In genomic region chr5:132246806-132247205, GRCh38 we compare ENCODE assay signal across 27 cellular contexts.
"Had no signal": no experiment of that assay in that cellular context is flagged by ENCODE, and none has a peak within 500 bp of the region (broad histone marks: within the 10 kb centered on the region; RNA-seq: fewer than 3 reads in every experiment).

No MANE protein-coding gene starts in this region.

- DNase-seq: stimulated activated CD4-positive, alpha-beta T cell treated with anti-CD3 and anti-CD28 coated beads, Interleukin-2, amount 100 ng/mL, for 48 hours; stimulated activated CD4-positive, alpha-beta T cell treated with anti-CD3 and anti-CD28 coated beads, Interleukin-4, amount 100 ng/mL, for 1 hour; stimulated activated CD4-positive, alpha-beta T cell treated with anti-CD3 and anti-CD28 coated beads, Interleukin-4, amount 100 ng/mL, for 24 hours; stimulated activated CD4-positive, alpha-beta T cell treated with anti-CD3 and anti-CD28 coated beads, Interleukin-4, amount 100 ng/mL, for 4 hours; stimulated activated CD8-positive, alpha-beta memory T cell treated with anti-CD3 and anti-CD28 coated beads, Interleukin-4, amount 100 ng/mL, for 48 hours; stimulated activated naive B cell treated with anti-CD40 and anti-IgM and Interleukin-4, amounts not matched to agents 10 μg/mL and 1 μg/mL and 100 μg/mL, for 72 hours; stimulated activated naive CD4-positive, alpha-beta T cell; stimulated activated naive CD4-positive, alpha-beta T cell treated with Interleukin-2 at 50 U/mL for 16 hours; stomach; substantia nigra; testis; thyroid gland; tibial artery; transverse colon; trophoblast cell; upper lobe of right lung; uterus had no signal

- H3K27ac ChIP-seq: stomach, suprapubic skin, testis, thoracic aorta, thyroid gland, tibial artery, tibial nerve, transverse colon, upper lobe of left lung, upper lobe of right lung, uterus, vagina had no signal

- ATAC-seq: stimulated activated effector memory CD8-positive, alpha-beta T cell treated with anti-CD3 and anti-CD28 coated beads, Interleukin-12 subunit alpha, Interleukin-12 subunit beta, amount 100 ng/mL, for 72 hours; stimulated activated memory B cell treated with anti-CD40 and anti-IgM and Interleukin-4, amounts not matched to agents 10 μg/mL and 1 μg/mL and 100 μg/mL, for 72 hours; stimulated activated naive B cell treated with anti-CD40 and anti-IgM and Interleukin-4, amounts not matched to agents 10 μg/mL and 1 μg/mL and 100 μg/mL, for 72 hours; stimulated activated naive CD8-positive, alpha-beta T cell treated with anti-CD3 and anti-CD28 coated beads, Interleukin-15, amount 100 ng/mL, for 72 hours; stimulated activated naive CD8-positive, alpha-beta T cell treated with anti-CD3 and anti-CD28 coated beads, Interleukin-15, Interleukin-2, amounts not matched to agents 100 U/mL and 50 U/mL, for 24 hours; upper lobe of right lung had no signal

- H3K9me3 ChIP-seq: testis, thyroid gland had no signal

- H3K27me3 ChIP-seq: stomach, suprapubic skin, testis, thyroid gland, tibial artery, tibial nerve, transverse colon, upper lobe of left lung, upper lobe of right lung, uterus, vagina had no signal

- H3K4me1 ChIP-seq: stomach, suprapubic skin, testis, thyroid gland, tibial artery, tibial nerve, upper lobe of left lung, upper lobe of right lung, uterus, vagina had no signal

- H3K36me3 ChIP-seq: stomach, suprapubic skin, thoracic aorta, thyroid gland, tibial artery, tibial nerve, transverse colon, upper lobe of left lung, upper lobe of right lung, uterus, vagina had no signal

- FAIRE-seq: urothelium cell line had no signal

- H3K4me3 ChIP-seq: stomach, suprapubic skin, testis, thoracic aorta, thyroid gland, tibial artery, tibial nerve, transverse colon, upper lobe of left lung, upper lobe of right lung, uterus, vagina had no signal
